In the genomic region with DNA sequence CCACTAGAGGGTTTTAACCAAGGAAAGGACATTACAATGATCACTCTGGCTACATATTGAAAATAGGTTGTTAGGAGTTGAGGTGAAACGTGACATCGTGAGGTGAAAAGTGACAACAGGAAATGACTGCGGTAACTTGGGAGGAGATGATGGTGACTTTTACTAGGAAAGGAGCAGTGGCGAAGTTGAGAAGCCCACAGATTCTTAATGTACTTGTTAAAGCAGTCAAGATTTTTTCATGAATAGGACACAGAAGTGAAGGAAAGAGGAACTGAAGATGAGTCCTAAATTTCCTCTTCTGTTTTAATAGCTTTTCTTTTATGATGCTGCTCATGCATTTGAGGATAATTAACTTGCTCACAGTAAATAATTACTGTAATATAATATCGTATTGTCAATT, we compare ENCODE assay signal across 16 cellular contexts.
"Had no signal": no experiment of that assay in that cellular context is flagged by ENCODE, and none has a peak within 500 bp of the region (broad histone marks: within the 10 kb centered on the region; RNA-seq: fewer than 3 reads in every experiment).

No MANE protein-coding gene starts in this region.

- H3K4me3 ChIP-seq: neural progenitor cell, ovary, right lobe of liver, thoracic aorta, upper lobe of right lung had no signal

- H3K36me3 ChIP-seq: neural progenitor cell, ovary, right lobe of liver, thoracic aorta, upper lobe of right lung had no signal

- H3K27me3 Mint-ChIP-seq: activated CD4-positive, alpha-beta T cell treated with anti-CD3 and anti-CD28 coated beads, Interleukin-2, amount 10 ng/mL, durations not matched to agents 24 days and 14 days; activated naive CD4-positive, alpha-beta T cell treated with anti-CD3 and anti-CD28 coated beads, Interleukin-2, amount 10 ng/mL, durations not matched to agents 7 days and 5 days; memory B cell had no signal

- H3K4me1 Mint-ChIP-seq: neural progenitor cell had no signal

- H3K4me3 Mint-ChIP-seq: activated CD4-positive, alpha-beta T cell treated with anti-CD3 and anti-CD28 coated beads, Interleukin-2, amount 10 ng/mL, durations not matched to agents 24 days and 14 days; activated naive CD4-positive, alpha-beta T cell treated with anti-CD3 and anti-CD28 coated beads, Interleukin-2, amount 10 ng/mL, durations not matched to agents 7 days and 5 days; activated T-cell treated with anti-CD3 and anti-CD28 coated beads, Interleukin-2, amount 50 U/mL, for 4 hours; memory B cell; neural progenitor cell had no signal

- H3K27ac Mint-ChIP-seq: activated CD4-positive, alpha-beta T cell treated with anti-CD3 and anti-CD28 coated beads, Interleukin-2, amount 10 ng/mL, durations not matched to agents 24 days and 14 days; activated naive CD4-positive, alpha-beta T cell treated with anti-CD3 and anti-CD28 coated beads, Interleukin-2, amount 10 ng/mL, durations not matched to agents 7 days and 5 days; memory B cell; neural progenitor cell had no signal

- H3K4me1 ChIP-seq: neural progenitor cell, right lobe of liver, upper lobe of right lung had no signal

- FAIRE-seq: bronchial epithelial cell, small intestine had no signal

- H3K27me3 ChIP-seq: neural progenitor cell, ovary, right lobe of liver, upper lobe of right lung had no signal

- DNase-seq: activated CD4-positive, alpha-beta T cell treated with anti-CD3 and anti-CD28 coated beads, Interleukin-2, amount 10 ng/mL, durations not matched to agents 24 days and 14 days; activated CD8-positive, alpha-beta memory T cell treated with anti-CD3 and anti-CD28 coated beads, Interleukin-2, amount 50 U/mL, for 4 hours; activated effector memory CD4-positive, alpha-beta T cell treated with Interleukin-2 at 50 U/mL for 16 hours; activated naive CD4-positive, alpha-beta T cell treated with anti-CD3 and anti-CD28 coated beads, Interleukin-2, amount 10 ng/mL, durations not matched to agents 7 days and 5 days; activated T-cell treated with anti-CD3 and anti-CD28 coated beads, Interleukin-2, amount 50 U/mL, for 4 hours; ovary; right lobe of liver; small intestine; stimulated activated CD4-positive, alpha-beta T cell treated with anti-CD3 and anti-CD28 coated beads, Interleukin-15, amount 100 ng/mL, for 24 hours; stimulated activated CD4-positive, alpha-beta T cell treated with anti-CD3 and anti-CD28 coated beads, Interleukin-2, amount 100 ng/mL, for 48 hours; T1000; upper lobe of right lung had no signal

- H3K9me3 Mint-ChIP-seq: activated T-cell treated with anti-CD3 and anti-CD28 coated beads, Interleukin-2, amount 50 U/mL, for 4 hours; memory B cell had no signal

- H3K27ac ChIP-seq: neural progenitor cell, ovary, right lobe of liver, thoracic aorta, upper lobe of right lung had no signal

- ATAC-seq: activated T-cell treated with anti-CD3 and anti-CD28 coated beads, Interleukin-2, amount 50 U/mL, for 4 hours; right lobe of liver; upper lobe of right lung had no signal

- H3K9me3 ChIP-seq: right lobe of liver, thoracic aorta, upper lobe of right lung had no signal
